ENCODE assay signal across 11 cellular contexts in genomic region chr7:47661051-47661714, GRCh38.
DNase-seq lines count a peak whose midpoint lies in the region; ATAC-seq and TF ChIP-seq lines count a peak whose summit lies in the region.
"Had no signal": no experiment of that assay in that cellular context is flagged by ENCODE, and none has a peak within 500 bp of the region (broad histone marks: within the 10 kb centered on the region; RNA-seq: fewer than 3 reads in every experiment).

No MANE protein-coding gene starts in this region.

- intact Hi-C loops in dendritic cell treated with granulocyte-macrophage colony-stimulating factor and Interleukin-4, amounts not matched to agents 40 ng/mL and 50 ng/mL, for 4 days (cut with micrococcal nuclease): no loop called here

- H3K36me3 Mint-ChIP-seq in dendritic cell treated with granulocyte-macrophage colony-stimulating factor and Interleukin-4, amounts not matched to agents 40 ng/mL and 50 ng/mL, for 4 days (ENCODE audit: low read depth): no peaks in the 10 kb centered on the region
- no peaks in the 10 kb centered on the region for H3K36me3 Mint-ChIP-seq in HFFc6 (ENCODE audit: low read depth)
- H3K36me3 Mint-ChIP-seq in T-helper 17 cell (ENCODE audit: low read depth): no peaks in the 10 kb centered on the region

- no peaks in the 10 kb centered on the region for H3K9me3 Mint-ChIP-seq in dendritic cell treated with granulocyte-macrophage colony-stimulating factor and Interleukin-4, amounts not matched to agents 40 ng/mL and 50 ng/mL, for 4 days
- no peaks in the 10 kb centered on the region for H3K9me3 Mint-ChIP-seq in HFFc6
- H3K9me3 Mint-ChIP-seq: activated naive CD4-positive, alpha-beta T cell treated with anti-CD3 and anti-CD28 coated beads for 36 hours had no signal

- peaks cover 6% of the 10 kb centered on the region for H3K4me1 Mint-ChIP-seq in dendritic cell treated with granulocyte-macrophage colony-stimulating factor and Interleukin-4, amounts not matched to agents 40 ng/mL and 50 ng/mL, for 4 days (ENCODE audit: low read depth)
- peaks cover 35% of the 10 kb centered on the region for H3K4me1 Mint-ChIP-seq in HFFc6 (ENCODE audit: low read depth)
- H3K4me1 Mint-ChIP-seq in T-helper 17 cell: no peaks in the 10 kb centered on the region

- H3K9ac ChIP-seq in BLaER1 treated with 17β-estradiol and CSF1 and Interleukin-3, amounts not matched to agents 10 nM and 100 nM: peak overlapping the region in 2 of 11 experiments; percentile 7 to 22; a peak in 1 of 22 replicates

- no peaks in the 10 kb centered on the region for H3K9me3 ChIP-seq in BLaER1 treated with 17β-estradiol and CSF1 and Interleukin-3, amounts not matched to agents 10 nM and 100 nM (replicated peaks in 1 of 11)
- H3K9me3 ChIP-seq in T-helper 17 cell (ENCODE audit: control insufficient read depth, low read length, poor library complexity, severe bottlenecking): no peaks in the 10 kb centered on the region

- H3K27ac ChIP-seq in BLaER1 treated with 17β-estradiol and CSF1 and Interleukin-3, amounts not matched to agents 10 nM and 100 nM: no peak overlapping the region; a peak in 2 of 22 replicates

- no peak overlapping the region for H3K4me3 Mint-ChIP-seq in dendritic cell treated with granulocyte-macrophage colony-stimulating factor and Interleukin-4, amounts not matched to agents 40 ng/mL and 50 ng/mL, for 4 days
- H3K4me3 Mint-ChIP-seq in HFFc6 (no peak overlapping the region), T-helper 17 cell (no peak overlapping the region)
- H3K4me3 Mint-ChIP-seq: activated naive CD4-positive, alpha-beta T cell treated with anti-CD3 and anti-CD28 coated beads for 36 hours had no signal

- H3K4me2 ChIP-seq in BLaER1 treated with 17β-estradiol and CSF1 and Interleukin-3, amounts not matched to agents 10 nM and 100 nM: peak overlapping the region; percentile 16 to 69 (median 53); a peak in 21 of 22 replicates

- no peaks in the 10 kb centered on the region for H4K20me1 ChIP-seq in BLaER1 treated with 17β-estradiol and CSF1 and Interleukin-3, amounts not matched to agents 10 nM and 100 nM

- H3K27me3 Mint-ChIP-seq in dendritic cell treated with granulocyte-macrophage colony-stimulating factor and Interleukin-4, amounts not matched to agents 40 ng/mL and 50 ng/mL, for 4 days: no peaks in the 10 kb centered on the region
- H3K27me3 Mint-ChIP-seq in HFFc6 (ENCODE audit: insufficient read depth) (peaks cover 2% of the 10 kb centered on the region; the same call in 1 of the 2 replicates), T-helper 17 cell (no peaks in the 10 kb centered on the region)

- H3K27ac Mint-ChIP-seq in dendritic cell treated with granulocyte-macrophage colony-stimulating factor and Interleukin-4, amounts not matched to agents 40 ng/mL and 50 ng/mL, for 4 days: peak overlapping the region; percentile 7
- H3K27ac Mint-ChIP-seq in HFFc6 (no peak overlapping the region), T-helper 17 cell (no peak overlapping the region)
- H3K27ac Mint-ChIP-seq: activated naive CD4-positive, alpha-beta T cell treated with anti-CD3 and anti-CD28 coated beads for 36 hours had no signal

- no peaks in the 10 kb centered on the region for H3K27me3 ChIP-seq in BLaER1 treated with 17β-estradiol and CSF1 and Interleukin-3, amounts not matched to agents 10 nM and 100 nM

- peak; percentile 63 for ATAC-seq in GM19043 (IDR thresholded peaks at IDR 0.05; ENCODE audit: low read depth, unreplicated experiment)
- peak; percentile 52 for ATAC-seq in HG02798 (IDR thresholded peaks at IDR 0.05; ENCODE audit: poor library complexity, unreplicated experiment)
- ATAC-seq in HG03571 (IDR thresholded peaks at IDR 0.05; ENCODE audit: unreplicated experiment): no peak
- no peak for ATAC-seq in T-helper 17 cell

- no peaks in the 10 kb centered on the region for H3K36me3 ChIP-seq in BLaER1 treated with 17β-estradiol and CSF1 and Interleukin-3, amounts not matched to agents 10 nM and 100 nM

- no peak overlapping the region for H3K4me3 ChIP-seq in BLaER1 treated with 17β-estradiol and CSF1 and Interleukin-3, amounts not matched to agents 10 nM and 100 nM

- DNase-seq in HFFc6 (no peak), T-helper 17 cell (no peak), cerebellar nuclear complex (lab: John Stamatoyannopoulos, UW) (no peak)
- DNase-seq: activated naive CD4-positive, alpha-beta T cell treated with anti-CD3 and anti-CD28 coated beads for 36 hours; central memory CD4-positive, alpha-beta T cell; T1000 had no signal

- H3K4me1 ChIP-seq in BLaER1 treated with 17β-estradiol and CSF1 and Interleukin-3, amounts not matched to agents 10 nM and 100 nM: peaks cover 26 to 56% (median 32%) of the 10 kb centered on the region in 10 experiments

- TF ChIP-seq CTCF in HFFc6 (IDR thresholded peaks at IDR 0.05): no peak

Comparison
In these comparisons a context has a peak if more than half of its experiments do, and no peak if none do; other contexts are left out.
1. ATAC-seq: peak in GM19043 (single experiment) and HG02798 (single experiment); none in HG03571 (single experiment) and T-helper 17 cell (single experiment).